ENCODE assay signal across 32 cellular contexts in the genomic region with DNA sequence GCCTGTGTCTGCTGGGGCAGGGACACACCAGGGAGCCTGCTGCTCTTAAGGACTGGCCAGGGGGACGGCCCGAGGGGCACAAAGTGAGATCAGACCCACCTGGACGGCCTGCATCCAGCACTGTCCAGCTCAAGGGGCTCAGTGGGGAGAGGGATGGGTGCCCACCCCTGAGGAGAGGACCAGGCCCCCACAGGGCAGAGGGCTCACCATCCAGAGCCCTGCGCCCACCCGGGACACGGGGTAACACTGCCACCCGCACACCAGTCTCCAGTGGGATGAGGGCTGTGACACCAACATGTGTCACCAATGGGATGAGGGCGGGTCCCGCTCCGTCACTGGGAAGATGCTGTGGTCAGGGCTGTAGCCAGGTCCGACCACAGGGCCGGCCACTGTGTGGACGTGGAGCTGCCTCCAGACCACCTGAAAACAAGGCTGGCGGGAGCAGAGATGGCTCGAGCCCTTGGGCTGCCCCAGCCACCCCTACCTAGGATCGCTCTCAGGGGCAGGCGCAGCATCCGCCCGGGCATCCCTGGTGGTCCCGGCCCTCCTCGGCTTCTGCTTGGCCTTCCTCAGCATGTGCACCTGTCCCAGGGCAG. TPM values are rescaled to one million over a fixed set of nuclear protein-coding genes. Genes with fewer than 3 reads are reported as not detected.
DNase-seq lines count a peak whose midpoint lies in the region; ATAC-seq, FAIRE-seq and TF ChIP-seq lines count a peak whose summit lies in the region.
"Had no signal": no experiment of that assay in that cellular context is flagged by ENCODE, and none has a peak within 500 bp of the region (broad histone marks: within the 10 kb centered on the region; RNA-seq: fewer than 3 reads in every experiment).

No MANE protein-coding gene starts in this region.

- no peak overlapping the region for H2BK120ac ChIP-seq in mesendoderm (ENCODE audit: low read depth, low read length)

- H3K27ac ChIP-seq in kidney (ENCODE audit: low read depth in 2 of 2, low read length in 2 of 2) (no peak overlapping the region), stomach (no peak overlapping the region), mesendoderm (ENCODE audit: low read depth, low read length) (no peak overlapping the region)
- H3K27ac ChIP-seq: cardiac muscle cell, coronary artery, gastroesophageal sphincter, psoas muscle, thyroid gland, VCaP had no signal

- H3K36me3 ChIP-seq in H7 (replicated peaks; ENCODE audit: control insufficient read depth, insufficient read depth, low read length) (no peaks in the 10 kb centered on the region; the same call in 1 of the 2 replicates), kidney (ENCODE audit: control insufficient read depth in 1 of 2, insufficient read depth in 2 of 2, low read length in 2 of 2) (no peaks in the 10 kb centered on the region), stomach (peaks cover 12 to 93% (median 88%) of the 10 kb centered on the region in 4 donors), mesendoderm (ENCODE audit: control insufficient read depth, insufficient read depth, low read length) (no peaks in the 10 kb centered on the region)
- H3K36me3 ChIP-seq: cardiac muscle cell had no signal

- no peak overlapping the region for H3K4me3 ChIP-seq in H7 (ENCODE audit: insufficient read depth, low read depth, low read length)
- no peak overlapping the region for H3K4me3 ChIP-seq in kidney (ENCODE audit: low read length in 2 of 2)
- no peak overlapping the region for H3K4me3 ChIP-seq in stomach
- no peak overlapping the region for H3K4me3 ChIP-seq in mesendoderm (ENCODE audit: low read length)
- H3K4me3 ChIP-seq: cardiac muscle cell, coronary artery, gastroesophageal sphincter, HAP-1, psoas muscle, thyroid gland had no signal

- peak; percentile 4 for ATAC-seq in sciatic nerve
- ATAC-seq: gastroesophageal sphincter, HepG2, left colon had no signal

- no peak for TF ChIP-seq POLR2A in stomach (IDR thresholded peaks at IDR 0.05)

- no peak overlapping the region for H3K23ac ChIP-seq in mesendoderm (ENCODE audit: low read length)

- H3K9ac ChIP-seq in kidney (ENCODE audit: low read length in 2 of 2) (no peak overlapping the region), mesendoderm (ENCODE audit: low read length) (no peak overlapping the region)

- no peak for FAIRE-seq in kidney (lab: Jason Lieb, UNC)
- FAIRE-seq: astrocyte, HepG2 had no signal

- 87 to 91% (median 90%) methylated on average over 10 to 21 of the region's 21 CpGs for WGBS in stomach, 5 donors
- WGBS in mesendoderm (ENCODE audit: extremely low coverage, insufficient coverage, low lambda C conversion rate), result no CpG with 5 or more reads among the region's 21 CpGs

- no peaks in the 10 kb centered on the region for H3K79me2 ChIP-seq in mesendoderm (ENCODE audit: control insufficient read depth, insufficient read depth, low read length)

- intact Hi-C loops in kidney (cut with DNase I) (no loop called here), sciatic nerve (cut with DNase I) (no loop called here), stomach (cut with DNase I; ENCODE audit: low total_unique reads) (no loop called here)

- H3K4ac ChIP-seq in mesendoderm (ENCODE audit: low read depth, low read length), result no peak overlapping the region

- no peaks in the 10 kb centered on the region for H3K79me1 ChIP-seq in mesendoderm (ENCODE audit: low read length)

- H4K8ac ChIP-seq in mesendoderm (ENCODE audit: low read depth, low read length), result no peak overlapping the region

- no peak overlapping the region for H3K56ac ChIP-seq in mesendoderm (ENCODE audit: low read length)

- H2BK5ac ChIP-seq in mesendoderm (ENCODE audit: low read length), result no peak overlapping the region

- H2AK5ac ChIP-seq in mesendoderm (ENCODE audit: low read length), result no peak overlapping the region

- DNase-seq in 8988T (peak; percentile 26), H7 (peak; percentile 62), kidney (peak; percentile 60), sciatic nerve (ENCODE audit: low spot score) (no peak), stomach (no peak), mesendoderm (no peak)
- no peak for DNase-seq in stimulated activated naive CD4-positive, alpha-beta T cell treated with Interleukin-2 at 50 U/mL for 16 hours (lab: John Stamatoyannopoulos, UW)
- DNase-seq: activated CD4-positive, alpha-beta T cell treated with anti-CD3 and anti-CD28 coated beads for 4 hours; C1 segment of cervical spinal cord; COR-L47; DMS53; effector CD8-positive, alpha-beta T cell; left colon; MV-4-11; NCI-H1436 treated with DMSO at 0.1 percent for 48 hours; NCI-H2081 treated with DMSO at 0.1 percent for 48 hours; NCI-H226; NCI-H526 treated with DMSO at 0.1 percent for 48 hours; NK-92 treated with Interleukin-12 subunit alpha and Interleukin-12 subunit beta, amount 100 ng/mL, for 24 hours; nucleus accumbens; SHP77 treated with DMSO at 0.1 percent for 48 hours; SW 1271; thyroid gland had no signal

- no peak for TF ChIP-seq CTCF in kidney (IDR thresholded peaks at IDR 0.05; ENCODE audit: borderline replicate concordance, extremely low read depth, insufficient read depth)
- no peak for TF ChIP-seq CTCF in stomach (IDR thresholded peaks at IDR 0.05)

- H3K4me2 ChIP-seq in mesendoderm (ENCODE audit: low read length), result no peak overlapping the region

- H3K27me3 ChIP-seq in H7 (ENCODE audit: control insufficient read depth, insufficient read depth, low read length), result no peaks in the 10 kb centered on the region
- no peaks in the 10 kb centered on the region for H3K27me3 ChIP-seq in stomach
- H3K27me3 ChIP-seq in mesendoderm (ENCODE audit: insufficient read depth, low read length, poor library complexity), result no peaks in the 10 kb centered on the region
- H3K27me3 ChIP-seq: cardiac muscle cell, gastroesophageal sphincter, thyroid gland had no signal

- TF ChIP-seq EP300 in stomach (IDR thresholded peaks at IDR 0.05), result no peak

- no peak overlapping the region for H3K18ac ChIP-seq in mesendoderm (ENCODE audit: low read length)

- no peaks in the 10 kb centered on the region for H3K9me3 ChIP-seq in kidney (ENCODE audit: control insufficient read depth in 1 of 2, low read length in 2 of 2)
- H3K9me3 ChIP-seq in stomach, result no peaks in the 10 kb centered on the region
- H3K9me3 ChIP-seq: gastroesophageal sphincter, HAP-1, psoas muscle, thyroid gland had no signal

- no peak overlapping the region for H2BK15ac ChIP-seq in mesendoderm (replicated peaks; ENCODE audit: low read depth)

- H3K4me1 ChIP-seq in kidney (ENCODE audit: control insufficient read depth in 1 of 2, insufficient read depth in 1 of 2, low read depth in 1 of 2, low read length in 2 of 2) (no peaks in the 10 kb centered on the region), stomach (no peaks in the 10 kb centered on the region), mesendoderm (ENCODE audit: control insufficient read depth, low read depth, low read length) (no peaks in the 10 kb centered on the region)
- H3K4me1 ChIP-seq: gastroesophageal sphincter, HAP-1, psoas muscle, thyroid gland had no signal

- H4K5ac ChIP-seq in mesendoderm (ENCODE audit: low read length), result no peak overlapping the region

RNA-seq across cellular contexts. Expression of a gene that starts 13.1 kb away (rescaled TPM):
- total RNA-seq in H7 (2014; rRNA removed; shearing (Covaris generic)), result 19.4 and 26.7 TPM in 2 replicates
- total RNA-seq in kidney (13.7 TPM), sciatic nerve (9.6 TPM), stomach (100 to 1,000 TPM in 1 of 5 donors, 10 to 100 TPM in 1, 1 to 10 TPM in 3; 5.8 to 176 (median 8.8) TPM)
- polyA plus RNA-seq in kidney (ENCODE audit: insufficient read depth, low read depth, low replicate concordance) (3.5 TPM), stomach (1 to 10 TPM; 3.8 to 6.6 (median 5.4) TPM)
- polyA plus RNA-seq in mesendoderm (2013, experiment 1 of 2), result 1.9 TPM
- polyA plus RNA-seq in mesendoderm (2013, experiment 2 of 2), result 1.7 TPM

RNA-seq across cellular contexts. Expression of a gene that starts 26.6 kb away (rescaled TPM):
- 4.6 TPM in 2 replicates for total RNA-seq in H7 (2014; rRNA removed; shearing (Covaris generic))
- 58.5 TPM for total RNA-seq in kidney
- 11.9 TPM for polyA plus RNA-seq in kidney (ENCODE audit: insufficient read depth, low read depth, low replicate concordance)
- 36.7 TPM for total RNA-seq in sciatic nerve
- total RNA-seq in stomach, result 100 to 1,000 TPM in 1 of 5 donors, 10 to 100 TPM in 3, 1 to 10 TPM in 1; 8.8 to 278 (median 92.4) TPM
- polyA plus RNA-seq in stomach, result 10 to 100 TPM; 10.8 to 21.9 (median 15.4) TPM
- 0.35 TPM for polyA plus RNA-seq in mesendoderm (2013, experiment 1 of 2)
- 0.21 TPM for polyA plus RNA-seq in mesendoderm (2013, experiment 2 of 2)

RNA-seq across cellular contexts. Expression of a gene that starts 28.0 kb away (rescaled TPM):
- 6.5 and 8.4 TPM in 2 replicates for total RNA-seq in H7 (2014; rRNA removed; shearing (Covaris generic))
- 31.1 TPM for total RNA-seq in kidney
- polyA plus RNA-seq in kidney (ENCODE audit: insufficient read depth, low read depth, low replicate concordance), result 26.0 TPM
- 26.8 TPM for total RNA-seq in sciatic nerve
- total RNA-seq in stomach, result 10 to 100 TPM in 4 of 5 donors, 1 to 10 TPM in 1; 7.3 to 82.8 (median 20.1) TPM
- polyA plus RNA-seq in stomach, result 10 to 100 TPM; 16.6 to 39.4 (median 18.9) TPM
- polyA plus RNA-seq in mesendoderm (2013, experiment 1 of 2), result 3.8 TPM
- 3.0 TPM for polyA plus RNA-seq in mesendoderm (2013, experiment 2 of 2)

RNA-seq across cellular contexts. Expression of a gene that starts 28.1 kb away (rescaled TPM):
- total RNA-seq in H7 (2014; rRNA removed; shearing (Covaris generic)), result 77.4 and 85.1 TPM in 2 replicates
- total RNA-seq in kidney (124 TPM), sciatic nerve (96.6 TPM), stomach (100 to 1,000 TPM in 4 of 5 donors, 10 to 100 TPM in 1; 71.8 to 503 (median 194) TPM)
- polyA plus RNA-seq in kidney (ENCODE audit: insufficient read depth, low read depth, low replicate concordance) (92.0 TPM), stomach (100 to 1,000 TPM; 128 to 149 (median 133) TPM)
- polyA plus RNA-seq in mesendoderm (2013, experiment 1 of 2), result 50.4 TPM
- 48.6 TPM for polyA plus RNA-seq in mesendoderm (2013, experiment 2 of 2)

RNA-seq across cellular contexts. Expression of a gene that starts 33.0 kb away (rescaled TPM):
- 0.03 and 0.30 TPM in 2 replicates for total RNA-seq in H7 (2014; rRNA removed; shearing (Covaris generic))
- 2.9 TPM for total RNA-seq in kidney
- 10.2 TPM for polyA plus RNA-seq in kidney (ENCODE audit: insufficient read depth, low read depth, low replicate concordance)
- 0.45 TPM for total RNA-seq in sciatic nerve
- total RNA-seq in stomach, result 1 to 10 TPM in 2 of 5 donors, under 1 TPM in 1, not detected in 2; 0.18 to 5.8 (median 3.5) TPM
- polyA plus RNA-seq in stomach, result 1 to 10 TPM in 1 of 3 donors, under 1 TPM in 1, not detected in 1; 0.68 to 8.9 TPM
- 0.01 TPM for polyA plus RNA-seq in mesendoderm (2013, experiment 1 of 2)
- polyA plus RNA-seq in mesendoderm (2013, experiment 2 of 2), result 0.01 TPM
- total RNA-seq: gastroesophageal sphincter, LHCN-M2 had no signal

Comparison
In these comparisons a context has a peak if more than half of its experiments do, and no peak if none do; other contexts are left out.
1. DNase-seq: peak in 8988T (single experiment), H7 (single experiment) and kidney (single experiment); none in sciatic nerve (single experiment), stomach (single experiment), mesendoderm (single experiment) and stimulated activated naive CD4-positive, alpha-beta T cell treated with Interleukin-2 at 50 U/mL for 16 hours (single experiment).